In the genomic region with DNA sequence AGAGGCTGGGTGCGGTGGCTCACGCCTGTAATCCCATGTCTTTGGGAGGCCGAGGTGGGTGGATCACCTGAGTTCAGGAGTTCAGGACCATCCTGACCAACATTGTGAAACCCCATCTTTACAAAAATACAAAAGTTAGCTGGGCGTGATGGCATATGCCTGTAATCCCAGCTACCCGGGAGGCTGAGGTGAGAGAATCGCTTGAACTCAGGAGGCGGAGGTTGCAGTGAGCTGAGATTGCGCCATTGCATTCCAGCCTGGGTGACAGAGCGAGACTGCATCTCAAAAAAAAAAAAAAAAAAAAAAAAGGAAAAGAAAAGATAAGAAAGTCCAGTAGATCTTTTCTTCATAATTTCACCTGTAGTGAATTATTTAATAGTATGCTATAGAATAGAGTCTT, we compare ENCODE assay signal across 1 cellular context.
TF ChIP-seq lines count a peak whose summit lies in the region.

No MANE protein-coding gene starts in this region.

TF ChIP-seq in H1, 55 proteins besides CTCF, POLR2A, EP300 and RAD21:
- TF ChIP-seq CEBPB (IDR thresholded peaks at IDR 0.05; ENCODE audit: low read depth, low read length): peak; percentile 74
